1 cellular context compared by ENCODE assay signal in the genomic region with DNA sequence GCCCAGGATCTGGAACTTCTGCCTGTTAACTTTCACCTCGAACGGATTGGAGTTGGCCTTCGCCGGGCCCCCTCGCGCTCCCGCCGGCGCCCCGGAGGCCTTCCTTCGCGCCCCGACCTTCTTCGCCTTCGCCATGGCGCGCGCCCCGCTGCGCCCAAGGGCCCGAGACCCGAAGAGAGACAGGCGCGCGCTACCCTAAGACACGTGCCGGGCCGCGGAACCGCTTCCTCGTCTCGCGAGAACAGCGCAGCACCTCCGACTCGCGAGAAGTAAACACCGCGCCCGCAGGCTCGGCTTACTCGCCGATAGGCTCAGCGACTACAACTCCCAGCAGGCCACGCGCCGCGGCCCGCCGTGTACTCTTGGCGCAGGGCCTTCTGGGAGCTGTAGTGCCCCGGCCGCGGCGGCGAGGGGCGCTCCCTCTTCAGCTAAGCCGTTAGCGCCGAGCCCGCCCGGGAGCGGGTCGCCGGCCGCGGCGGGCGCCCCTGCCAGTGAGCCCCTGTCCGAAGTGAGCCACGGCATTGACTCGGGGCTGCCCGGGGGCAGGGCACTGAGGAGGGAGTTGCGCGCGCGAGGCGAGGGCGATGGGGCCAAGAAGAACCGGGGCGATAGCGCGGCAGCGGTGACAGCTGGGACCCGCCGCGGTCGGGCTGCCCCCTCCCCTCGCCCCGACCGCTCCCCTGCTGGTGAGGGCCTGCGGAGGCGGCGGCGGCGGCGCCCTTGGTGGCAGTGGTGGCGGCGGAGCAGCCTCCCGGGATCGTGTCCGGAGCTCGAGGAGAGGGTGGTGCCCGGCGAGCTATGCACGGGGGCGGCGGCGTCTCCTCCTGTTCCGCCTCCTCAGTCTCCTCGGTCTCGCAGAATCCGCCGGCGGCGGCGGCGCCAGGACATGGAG.
TF ChIP-seq lines count a peak whose summit lies in the region.

Gene GRK4, plus strand, starts transcription at position 387 of the 892 bp plus-strand sequence. Its CDS starts 500 bp downstream, at position 887.
Gene NOP14, minus strand, starts transcription at position 222 of the 892 bp plus-strand sequence. Its CDS starts 87 bp downstream, at position 135.

TF ChIP-seq in HCT116, 20 proteins besides CTCF, POLR2A, EP300 and RAD21 (continued from another document):
- TF ChIP-seq, protein P1, sequence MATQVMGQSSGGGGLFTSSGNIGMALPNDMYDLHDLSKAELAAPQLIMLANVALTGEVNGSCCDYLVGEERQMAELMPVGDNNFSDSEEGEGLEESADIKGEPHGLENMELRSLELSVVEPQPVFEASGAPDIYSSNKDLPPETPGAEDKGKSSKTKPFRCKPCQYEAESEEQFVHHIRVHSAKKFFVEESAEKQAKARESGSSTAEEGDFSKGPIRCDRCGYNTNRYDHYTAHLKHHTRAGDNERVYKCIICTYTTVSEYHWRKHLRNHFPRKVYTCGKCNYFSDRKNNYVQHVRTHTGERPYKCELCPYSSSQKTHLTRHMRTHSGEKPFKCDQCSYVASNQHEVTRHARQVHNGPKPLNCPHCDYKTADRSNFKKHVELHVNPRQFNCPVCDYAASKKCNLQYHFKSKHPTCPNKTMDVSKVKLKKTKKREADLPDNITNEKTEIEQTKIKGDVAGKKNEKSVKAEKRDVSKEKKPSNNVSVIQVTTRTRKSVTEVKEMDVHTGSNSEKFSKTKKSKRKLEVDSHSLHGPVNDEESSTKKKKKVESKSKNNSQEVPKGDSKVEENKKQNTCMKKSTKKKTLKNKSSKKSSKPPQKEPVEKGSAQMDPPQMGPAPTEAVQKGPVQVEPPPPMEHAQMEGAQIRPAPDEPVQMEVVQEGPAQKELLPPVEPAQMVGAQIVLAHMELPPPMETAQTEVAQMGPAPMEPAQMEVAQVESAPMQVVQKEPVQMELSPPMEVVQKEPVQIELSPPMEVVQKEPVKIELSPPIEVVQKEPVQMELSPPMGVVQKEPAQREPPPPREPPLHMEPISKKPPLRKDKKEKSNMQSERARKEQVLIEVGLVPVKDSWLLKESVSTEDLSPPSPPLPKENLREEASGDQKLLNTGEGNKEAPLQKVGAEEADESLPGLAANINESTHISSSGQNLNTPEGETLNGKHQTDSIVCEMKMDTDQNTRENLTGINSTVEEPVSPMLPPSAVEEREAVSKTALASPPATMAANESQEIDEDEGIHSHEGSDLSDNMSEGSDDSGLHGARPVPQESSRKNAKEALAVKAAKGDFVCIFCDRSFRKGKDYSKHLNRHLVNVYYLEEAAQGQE (IDR thresholded peaks at IDR 0.05; ENCODE audit: low read depth): no peak
- peak; percentile 97 for TF ChIP-seq ZFX (IDR thresholded peaks at IDR 0.05)
- TF ChIP-seq ZNF274 (IDR thresholded peaks at IDR 0.05; ENCODE audit: low read depth, low read length): no peak
- peak; percentile 72; the same call in 1 of the 2 replicates for TF ChIP-seq SP1 (IDR thresholded peaks at IDR 0.05; ENCODE audit: low read depth)
- no peak for TF ChIP-seq ATF3 (IDR thresholded peaks at IDR 0.05)
- TF ChIP-seq FOSL1 (IDR thresholded peaks at IDR 0.05; ENCODE audit: low read depth): no peak
- peak; percentile 99 for TF ChIP-seq SIN3A (IDR thresholded peaks at IDR 0.05; ENCODE audit: low read depth)
- peak; percentile 80 for TF ChIP-seq YY1 (IDR thresholded peaks at IDR 0.05; ENCODE audit: extremely low read depth, insufficient replicate concordance, low read depth, low read length)
- TF ChIP-seq EZH2phosphoT487 (IDR thresholded peaks at IDR 0.05; ENCODE audit: borderline replicate concordance): no peak
- no peak for TF ChIP-seq CEBPB (IDR thresholded peaks at IDR 0.05; ENCODE audit: low read depth)
- TF ChIP-seq EZH2 (IDR thresholded peaks at IDR 0.05): no peak
- TF ChIP-seq ZBTB33 (IDR thresholded peaks at IDR 0.05; ENCODE audit: extremely low read depth, insufficient replicate concordance, low read length): peak; percentile 100
- TF ChIP-seq POLR2AphosphoS5 (IDR thresholded peaks at IDR 0.05; ENCODE audit: low read depth, low read length): peak; percentile 81
- peak; percentile 77; the same call in 1 of the 2 replicates for TF ChIP-seq ELF1 (IDR thresholded peaks at IDR 0.05; ENCODE audit: borderline replicate concordance, low read depth)
- peak; percentile 100 for TF ChIP-seq MAX (IDR thresholded peaks at IDR 0.05)
- TF ChIP-seq SRF (IDR thresholded peaks at IDR 0.05; ENCODE audit: low read depth): no peak; the same call in 1 of the 2 replicates
